In genomic region chr3:197372076-197372661, GRCh38 we compare ENCODE assay signal across 9 cellular contexts.
DNase-seq lines count a peak whose midpoint lies in the region; ATAC-seq and TF ChIP-seq lines count a peak whose summit lies in the region.
"Had no signal": no experiment of that assay in that cellular context is flagged by ENCODE, and none has a peak within 500 bp of the region (broad histone marks: within the 10 kb centered on the region; RNA-seq: fewer than 3 reads in every experiment).

No MANE protein-coding gene starts in this region.

- H3K4me1 Mint-ChIP-seq in progenitor cell of endocrine pancreas (ENCODE audit: low read depth): peaks cover 21% of the 10 kb centered on the region
- H3K4me1 Mint-ChIP-seq in activated T-cell treated with anti-CD3 and anti-CD28 coated beads, Interleukin-2, amount 50 U/mL, for 4 hours (ENCODE audit: low read depth): no peaks in the 10 kb centered on the region

- no peak overlapping the region for H3K4me3 Mint-ChIP-seq in progenitor cell of endocrine pancreas (ENCODE audit: low read depth)
- no peak overlapping the region for H3K4me3 Mint-ChIP-seq in activated T-cell treated with anti-CD3 and anti-CD28 coated beads, Interleukin-2, amount 50 U/mL, for 4 hours
- H3K4me3 Mint-ChIP-seq: activated T-cell treated with anti-CD3 and anti-CD28 coated beads, Interleukin-2, amount 50 U/mL, for 72 hours had no signal

- H3K9me3 ChIP-seq in esophagus squamous epithelium: no peaks in the 10 kb centered on the region

- no peaks in the 10 kb centered on the region for H3K27me3 ChIP-seq in esophagus squamous epithelium

- peak overlapping the region; percentile 62 to 87 (median 76) for H3K27ac ChIP-seq in esophagus squamous epithelium

- H3K27ac Mint-ChIP-seq in progenitor cell of endocrine pancreas: peak overlapping the region; percentile 33
- H3K27ac Mint-ChIP-seq: activated T-cell treated with anti-CD3 and anti-CD28 coated beads, Interleukin-2, amount 50 U/mL, for 72 hours had no signal

- H3K27me3 Mint-ChIP-seq in progenitor cell of endocrine pancreas: peaks cover 8% of the 10 kb centered on the region
- peaks cover 4% of the 10 kb centered on the region for H3K27me3 Mint-ChIP-seq in activated T-cell treated with anti-CD3 and anti-CD28 coated beads, Interleukin-2, amount 50 U/mL, for 4 hours (ENCODE audit: low read depth)

- H3K36me3 Mint-ChIP-seq in progenitor cell of endocrine pancreas (ENCODE audit: insufficient read depth): no peaks in the 10 kb centered on the region
- H3K36me3 Mint-ChIP-seq in activated T-cell treated with anti-CD3 and anti-CD28 coated beads, Interleukin-2, amount 50 U/mL, for 4 hours (ENCODE audit: insufficient read depth): no peaks in the 10 kb centered on the region

- peak; percentile 92 for DNase-seq in EL
- DNase-seq in NCI-H524 (lab: John Stamatoyannopoulos, UW): peak; percentile 88 to 91
- no peak for DNase-seq in esophagus squamous epithelium (lab: John Stamatoyannopoulos, UW)
- no peak for DNase-seq in progenitor cell of endocrine pancreas (ENCODE audit: low spot score, unreplicated experiment)
- no peak for DNase-seq in SKM-1 (lab: John Stamatoyannopoulos, UW; ENCODE audit: unreplicated experiment)
- DNase-seq in activated CD8-positive, alpha-beta memory T cell treated with anti-CD3 and anti-CD28 coated beads for 24 hours: no peak
- DNase-seq in activated T-cell treated with anti-CD3 and anti-CD28 coated beads, Interleukin-2, amount 50 U/mL, for 4 hours: no peak
- DNase-seq: activated T-cell treated with anti-CD3 and anti-CD28 coated beads, Interleukin-2, amount 50 U/mL, for 72 hours had no signal

- WGBS in esophagus squamous epithelium, 2 donors: 10 to 30% methylated on average over 7 of the region's 7 CpGs

- intact Hi-C loops in esophagus squamous epithelium (cut with DNase I): no loop called here

- no peaks in the 10 kb centered on the region for H3K36me3 ChIP-seq in esophagus squamous epithelium

- ATAC-seq in GM18520 (IDR thresholded peaks at IDR 0.05; ENCODE audit: unreplicated experiment): no peak
- no peak for ATAC-seq in activated T-cell treated with anti-CD3 and anti-CD28 coated beads, Interleukin-2, amount 50 U/mL, for 4 hours
- ATAC-seq: activated T-cell treated with anti-CD3 and anti-CD28 coated beads, Interleukin-2, amount 50 U/mL, for 72 hours had no signal

- no peak for TF ChIP-seq POLR2A in esophagus squamous epithelium (IDR thresholded peaks at IDR 0.05)

- H3K4me1 ChIP-seq in esophagus squamous epithelium: peaks cover 17 to 74% (median 33%) of the 10 kb centered on the region in 3 donors

- no peaks in the 10 kb centered on the region for H3K9me3 Mint-ChIP-seq in progenitor cell of endocrine pancreas (ENCODE audit: low read depth)
- no peaks in the 10 kb centered on the region for H3K9me3 Mint-ChIP-seq in activated T-cell treated with anti-CD3 and anti-CD28 coated beads, Interleukin-2, amount 50 U/mL, for 4 hours
- H3K9me3 Mint-ChIP-seq: activated T-cell treated with anti-CD3 and anti-CD28 coated beads, Interleukin-2, amount 50 U/mL, for 72 hours had no signal

- TF ChIP-seq CTCF in esophagus squamous epithelium (IDR thresholded peaks at IDR 0.05) (no peak), progenitor cell of endocrine pancreas (IDR thresholded peaks at IDR 0.05; ENCODE audit: unreplicated experiment) (no peak)

- no peak overlapping the region for H3K4me3 ChIP-seq in esophagus squamous epithelium

Comparison
In these comparisons a context has a peak if more than half of its experiments do, and no peak if none do; other contexts are left out.
1. DNase-seq: peak in EL (single experiment) and NCI-H524 (2 of 2); none in esophagus squamous epithelium (single experiment), progenitor cell of endocrine pancreas (single experiment), SKM-1 (single experiment), activated CD8-positive, alpha-beta memory T cell treated with anti-CD3 and anti-CD28 coated beads for 24 hours (single experiment) and activated T-cell treated with anti-CD3 and anti-CD28 coated beads, Interleukin-2, amount 50 U/mL, for 4 hours (single experiment).